In the genomic region with DNA sequence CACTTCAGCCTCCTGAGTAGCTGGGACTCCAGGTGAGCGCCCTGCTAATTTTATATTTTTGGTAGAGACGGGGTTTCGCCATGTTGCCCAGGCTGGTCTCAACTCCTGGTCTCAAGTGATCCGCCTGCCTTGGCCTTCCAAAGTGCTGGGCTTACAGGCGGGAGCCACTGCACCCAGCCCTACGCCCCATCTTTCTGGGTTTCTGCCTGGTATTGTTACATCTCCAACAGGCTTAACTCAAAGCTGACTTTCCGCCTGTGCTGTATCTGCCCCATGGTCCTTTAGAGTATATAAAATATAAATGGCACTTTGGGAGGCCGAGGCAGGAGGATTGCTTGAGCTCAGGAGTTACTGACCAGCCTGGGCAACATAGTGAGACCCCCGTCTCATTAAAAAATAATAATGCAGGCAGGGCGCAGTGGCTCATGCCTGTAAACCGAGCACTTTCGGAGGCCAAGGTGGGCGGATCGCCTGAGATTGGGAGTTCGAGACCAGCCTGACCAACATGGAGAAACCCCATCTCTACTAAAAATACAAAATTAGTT, we compare ENCODE assay signal across 8 cellular contexts. TPM values are rescaled to one million over a fixed set of nuclear protein-coding genes. Genes with fewer than 3 reads are reported as not detected.
DNase-seq lines count a peak whose midpoint lies in the region; ATAC-seq and TF ChIP-seq lines count a peak whose summit lies in the region.

No MANE protein-coding gene starts in this region.

- peak; percentile 3 for ATAC-seq in activated CD8-positive, alpha-beta memory T cell treated with anti-CD3 and anti-CD28 coated beads, Interleukin-2, amount 10 ng/mL, durations not matched to agents 7 days and 5 days
- ATAC-seq in activated naive CD8-positive, alpha-beta T cell treated with anti-CD3 and anti-CD28 coated beads, Interleukin-2, amount 50 U/mL, for 24 hours = no peak

- peaks cover 10% of the 10 kb centered on the region for H3K4me1 ChIP-seq in suprapubic skin

- CTCF ChIA-PET in activated CD8-positive, alpha-beta memory T cell treated with anti-CD3 and anti-CD28 coated beads, Interleukin-2, amount 10 ng/mL, durations not matched to agents 7 days and 5 days (lab: Charles Lee) = interaction anchor here (0.9 to 2.1 kb wide), 7 partner anchors 9 to 327 kb away, joined by 3 to 13 read pairs (median 4); a partner anchor contains a TSS

- WGBS in suprapubic skin = 42% methylated on average over 15 of the region's 15 CpGs

- no peak for TF ChIP-seq POLR2A in suprapubic skin (IDR thresholded peaks at IDR 0.05)

- DNase-seq in activated CD8-positive, alpha-beta memory T cell treated with anti-CD3 and anti-CD28 coated beads, Interleukin-2, amount 10 ng/mL, durations not matched to agents 7 days and 5 days = no peak
- no peak for DNase-seq in activated CD8-positive, alpha-beta memory T cell treated with anti-CD3 and anti-CD28 coated beads, Interleukin-2, amount 50 U/mL, for 48 hours
- DNase-seq in activated naive CD8-positive, alpha-beta T cell treated with anti-CD3 and anti-CD28 coated beads, Interleukin-2, amount 50 U/mL, for 24 hours = peak; percentile 9
- DNase-seq in suprapubic skin (ENCODE audit: low spot score in 2 of 2) = no peak
- DNase-seq in NCI-H1092 (lab: John Stamatoyannopoulos, UW) = no peak
- no peak for DNase-seq in stimulated activated CD4-positive, alpha-beta T cell treated with anti-CD3 and anti-CD28 coated beads, Interleukin-1b, Interleukin-23, amount 100 ng/mL, for 48 hours
- no peak for DNase-seq in DMS153 treated with DMSO at 0.1 percent for 48 hours (lab: John Stamatoyannopoulos, UW; ENCODE audit: unreplicated experiment)

- no peaks in the 10 kb centered on the region for H3K9me3 Mint-ChIP-seq in activated CD8-positive, alpha-beta memory T cell treated with anti-CD3 and anti-CD28 coated beads, Interleukin-2, amount 10 ng/mL, durations not matched to agents 7 days and 5 days (ENCODE audit: low read depth)
- no peaks in the 10 kb centered on the region for H3K9me3 Mint-ChIP-seq in activated naive CD8-positive, alpha-beta T cell treated with anti-CD3 and anti-CD28 coated beads, Interleukin-2, amount 50 U/mL, for 24 hours

- H3K27ac Mint-ChIP-seq in activated CD8-positive, alpha-beta memory T cell treated with anti-CD3 and anti-CD28 coated beads, Interleukin-2, amount 10 ng/mL, durations not matched to agents 7 days and 5 days = peak overlapping the region; percentile 99
- peak overlapping the region; percentile 94 for H3K27ac Mint-ChIP-seq in activated naive CD8-positive, alpha-beta T cell treated with anti-CD3 and anti-CD28 coated beads, Interleukin-2, amount 50 U/mL, for 24 hours

- H3K4me3 ChIP-seq in suprapubic skin = peak overlapping the region; percentile 52

- H3K36me3 Mint-ChIP-seq in activated CD8-positive, alpha-beta memory T cell treated with anti-CD3 and anti-CD28 coated beads, Interleukin-2, amount 10 ng/mL, durations not matched to agents 7 days and 5 days = peaks cover 3% of the 10 kb centered on the region
- H3K36me3 Mint-ChIP-seq in activated naive CD8-positive, alpha-beta T cell treated with anti-CD3 and anti-CD28 coated beads, Interleukin-2, amount 50 U/mL, for 24 hours (ENCODE audit: low read depth) = peaks cover 15% of the 10 kb centered on the region

- no peaks in the 10 kb centered on the region for H3K27me3 Mint-ChIP-seq in activated CD8-positive, alpha-beta memory T cell treated with anti-CD3 and anti-CD28 coated beads, Interleukin-2, amount 10 ng/mL, durations not matched to agents 7 days and 5 days
- H3K27me3 Mint-ChIP-seq in activated naive CD8-positive, alpha-beta T cell treated with anti-CD3 and anti-CD28 coated beads, Interleukin-2, amount 50 U/mL, for 24 hours = no peaks in the 10 kb centered on the region

- H3K27ac ChIP-seq in layer of hippocampus (ENCODE audit: low read depth, low read length) = peak overlapping the region; percentile 94
- peak overlapping the region; percentile 87 for H3K27ac ChIP-seq in suprapubic skin

- no peaks in the 10 kb centered on the region for H3K36me3 ChIP-seq in suprapubic skin

- H3K27me3 ChIP-seq in layer of hippocampus (ENCODE audit: control insufficient read depth, insufficient read depth, low read length) = no peaks in the 10 kb centered on the region
- no peaks in the 10 kb centered on the region for H3K27me3 ChIP-seq in suprapubic skin

- peak overlapping the region; percentile 92 for H3K4me3 Mint-ChIP-seq in activated CD8-positive, alpha-beta memory T cell treated with anti-CD3 and anti-CD28 coated beads, Interleukin-2, amount 10 ng/mL, durations not matched to agents 7 days and 5 days
- peak overlapping the region; percentile 85 for H3K4me3 Mint-ChIP-seq in activated naive CD8-positive, alpha-beta T cell treated with anti-CD3 and anti-CD28 coated beads, Interleukin-2, amount 50 U/mL, for 24 hours

- no peaks in the 10 kb centered on the region for H3K9me3 ChIP-seq in suprapubic skin

- TF ChIP-seq EP300 in suprapubic skin (IDR thresholded peaks at IDR 0.05) = no peak

- TF ChIP-seq CTCF in suprapubic skin (IDR thresholded peaks at IDR 0.05) = no peak

- H3K4me1 Mint-ChIP-seq in activated CD8-positive, alpha-beta memory T cell treated with anti-CD3 and anti-CD28 coated beads, Interleukin-2, amount 10 ng/mL, durations not matched to agents 7 days and 5 days = peaks cover 20% of the 10 kb centered on the region
- H3K4me1 Mint-ChIP-seq in activated naive CD8-positive, alpha-beta T cell treated with anti-CD3 and anti-CD28 coated beads, Interleukin-2, amount 50 U/mL, for 24 hours = peaks cover 28% of the 10 kb centered on the region

RNA-seq across cellular contexts. Expression of a gene that starts 36.5 kb away (rescaled TPM):
- 1 to 10 TPM; 5.8 to 6.3 TPM for total RNA-seq in activated CD8-positive, alpha-beta memory T cell treated with anti-CD3 and anti-CD28 coated beads, Interleukin-2, amount 10 ng/mL, durations not matched to agents 7 days and 5 days
- 1 to 10 TPM; 2.4 to 7.4 (median 4.8) TPM for total RNA-seq in suprapubic skin
